ENCODE assay signal across 36 cellular contexts in genomic region chr3:62462790-62463186, GRCh38.
A peak's percentile ranks its signal among the peaks of the same experiment; 100 is the strongest.
DNase-seq lines count a peak whose midpoint lies in the region; ATAC-seq, FAIRE-seq and TF ChIP-seq lines count a peak whose summit lies in the region.
"Had no signal": no experiment of that assay in that cellular context is flagged by ENCODE, and none has a peak within 500 bp of the region (broad histone marks: within the 10 kb centered on the region; RNA-seq: fewer than 3 reads in every experiment).

No MANE protein-coding gene starts in this region.

- no peaks in the 10 kb centered on the region for H3F3A ChIP-seq in GM23338 (replicated peaks; ENCODE audit: low read depth)

- H3K4me3 Mint-ChIP-seq in GM23338 (no peak overlapping the region), HFFc6 (peak overlapping the region; percentile 27; the same call in 1 of the 2 replicates)
- H3K4me3 Mint-ChIP-seq in effector memory CD8-positive, alpha-beta T cell, result no peak overlapping the region
- H3K4me3 Mint-ChIP-seq: B cell; CD14-positive monocyte; CD4-positive, alpha-beta memory T cell; CD4-positive, alpha-beta T cell; CD4-positive, CD25-positive, alpha-beta regulatory T cell; CD8-positive, alpha-beta memory T cell; CD8-positive, alpha-beta T cell had no signal

- no peaks in the 10 kb centered on the region for H3K9me2 ChIP-seq in GM23338 (ENCODE audit: insufficient read depth)

- H3K4me1 ChIP-seq in right cardiac atrium (ENCODE audit: control insufficient read depth, insufficient read depth, low read length), result no peaks in the 10 kb centered on the region
- peaks cover 13% of the 10 kb centered on the region for H3K4me1 ChIP-seq in GM23338 (ENCODE audit: insufficient read depth)
- H3K4me1 ChIP-seq: A549; BE2C; BLaER1; BLaER1 treated with 17β-estradiol and CSF1 and Interleukin-3, amounts not matched to agents 10 nM and 100 nM; Caco-2 had no signal

- ATAC-seq in right cardiac atrium, result peak; percentile 51 to 76
- peak; percentile 31; the same call in 1 of the 3 replicates for ATAC-seq in GM23338
- ATAC-seq in effector memory CD8-positive, alpha-beta T cell (replicated peaks), result no peak
- ATAC-seq in activated naive CD4-positive, alpha-beta T cell treated with anti-CD3 and anti-CD28 coated beads, Interleukin-2, amount 50 U/mL, for 72 hours, result no peak
- ATAC-seq: A549; CD8-positive, alpha-beta T cell had no signal

- FAIRE-seq in urothelium cell line (lab: Jason Lieb, UNC), result peak; percentile 62
- FAIRE-seq: A204.1, A549, D721Med had no signal

- no peaks in the 10 kb centered on the region for H4K20me1 ChIP-seq in GM23338 (replicated peaks; ENCODE audit: insufficient read depth)
- H4K20me1 ChIP-seq: BLaER1; BLaER1 treated with 17β-estradiol and CSF1 and Interleukin-3, amounts not matched to agents 10 nM and 100 nM had no signal

- TF ChIP-seq CTCF in GM23338 (conservative IDR thresholded peaks at IDR 0.05; ENCODE audit: low read depth in 2 of 2), result no peak
- TF ChIP-seq CTCF in HFFc6 (IDR thresholded peaks at IDR 0.05), result no peak

- H3K27me3 ChIP-seq in right cardiac atrium (ENCODE audit: control insufficient read depth, insufficient read depth), result no peaks in the 10 kb centered on the region
- no peaks in the 10 kb centered on the region for H3K27me3 ChIP-seq in GM23338 (ENCODE audit: insufficient read depth)
- H3K27me3 ChIP-seq in MG63, result no peaks in the 10 kb centered on the region
- H3K27me3 ChIP-seq: BE2C; BLaER1; BLaER1 treated with 17β-estradiol and CSF1 and Interleukin-3, amounts not matched to agents 10 nM and 100 nM had no signal

- H3K4me3 ChIP-seq in right cardiac atrium (ENCODE audit: low read length) (no peak overlapping the region), GM23338 (no peak overlapping the region), MG63 (no peak overlapping the region)
- H3K4me3 ChIP-seq: A549; BLaER1; BLaER1 treated with 17β-estradiol and CSF1 and Interleukin-3, amounts not matched to agents 10 nM and 100 nM had no signal

- no peaks in the 10 kb centered on the region for H3K79me2 ChIP-seq in GM23338 (replicated peaks; ENCODE audit: insufficient read depth)

- H3K9me3 Mint-ChIP-seq in GM23338 (no peaks in the 10 kb centered on the region), HFFc6 (no peaks in the 10 kb centered on the region)
- peaks cover 0 to 6% of the 10 kb centered on the region in 2 donors for H3K9me3 Mint-ChIP-seq in effector memory CD8-positive, alpha-beta T cell
- no peaks in the 10 kb centered on the region for H3K9me3 Mint-ChIP-seq in activated naive CD4-positive, alpha-beta T cell treated with anti-CD3 and anti-CD28 coated beads, Interleukin-2, amount 50 U/mL, for 72 hours
- H3K9me3 Mint-ChIP-seq: CD4-positive, alpha-beta T cell; CD8-positive, alpha-beta T cell had no signal

- no peak for DNase-seq in right cardiac atrium
- DNase-seq in cardiac septum (ENCODE audit: low spot score), result no peak
- DNase-seq in GM23338 (ENCODE audit: low spot score), result no peak
- DNase-seq in HFFc6, result no peak
- no peak for DNase-seq in urothelium cell line (ENCODE audit: low spot score)
- DNase-seq in effector memory CD8-positive, alpha-beta T cell, result no peak
- DNase-seq in activated naive CD4-positive, alpha-beta T cell treated with anti-CD3 and anti-CD28 coated beads, Interleukin-2, amount 50 U/mL, for 72 hours (ENCODE audit: low spot score in 2 of 2), result no peak
- no peak for DNase-seq in MG63
- DNase-seq: 8988T; ACHN; AML-193; BE2C; C1 segment of cervical spinal cord; Caco-2; Calu3; CD4-positive, alpha-beta memory T cell; CD4-positive, alpha-beta T cell; CD4-positive, CD25-positive, alpha-beta regulatory T cell; CD8-positive, alpha-beta memory T cell; CD8-positive, alpha-beta T cell; COR-L47; DMS 273 treated with DMSO at 0.1 percent for 48 hours; DMS153; DMS53; DMS79; DMS79 treated with DMSO at 0.1 percent for 48 hours; DND-41 had no signal

- H3K36me3 Mint-ChIP-seq in GM23338 (ENCODE audit: low read depth) (no peaks in the 10 kb centered on the region), HFFc6 (ENCODE audit: low read depth) (no peaks in the 10 kb centered on the region)
- no peaks in the 10 kb centered on the region for H3K36me3 Mint-ChIP-seq in effector memory CD8-positive, alpha-beta T cell (ENCODE audit: insufficient read depth)
- H3K36me3 Mint-ChIP-seq in activated naive CD4-positive, alpha-beta T cell treated with anti-CD3 and anti-CD28 coated beads, Interleukin-2, amount 50 U/mL, for 72 hours, result no peaks in the 10 kb centered on the region
- H3K36me3 Mint-ChIP-seq: CD14-positive monocyte; CD4-positive, alpha-beta memory T cell; CD4-positive, CD25-positive, alpha-beta regulatory T cell; CD8-positive, alpha-beta memory T cell; CD8-positive, alpha-beta T cell had no signal

- H3K27ac ChIP-seq in right cardiac atrium (ENCODE audit: low read length) (no peak overlapping the region), GM23338 (ENCODE audit: low read depth) (no peak overlapping the region)
- H3K27ac ChIP-seq: 22Rv1; A549; BLaER1; BLaER1 treated with 17β-estradiol and CSF1 and Interleukin-3, amounts not matched to agents 10 nM and 100 nM; C4-2B had no signal

- H3K36me3 ChIP-seq in GM23338 (ENCODE audit: insufficient read depth) (no peaks in the 10 kb centered on the region), MG63 (no peaks in the 10 kb centered on the region)
- H3K36me3 ChIP-seq: BE2C; BLaER1; BLaER1 treated with 17β-estradiol and CSF1 and Interleukin-3, amounts not matched to agents 10 nM and 100 nM had no signal

- H2AFZ ChIP-seq in GM23338, result no peak overlapping the region

- H3K4me1 Mint-ChIP-seq in GM23338, result peaks cover 16% of the 10 kb centered on the region
- H3K4me1 Mint-ChIP-seq in HFFc6 (ENCODE audit: low read depth), result peaks cover 12% of the 10 kb centered on the region; the same call in 1 of the 2 replicates
- no peaks in the 10 kb centered on the region for H3K4me1 Mint-ChIP-seq in effector memory CD8-positive, alpha-beta T cell (ENCODE audit: low read depth in 2 of 2)
- H3K4me1 Mint-ChIP-seq: B cell; CD14-positive monocyte; CD4-positive, alpha-beta memory T cell; CD4-positive, CD25-positive, alpha-beta regulatory T cell; CD8-positive, alpha-beta memory T cell had no signal

- intact Hi-C loops in right cardiac atrium (cut with DNase I), result no loop called here
- intact Hi-C loops in cardiac septum (cut with DNase I), result no loop called here

- 59% methylated on average over 4 of the region's 4 CpGs for WGBS in right cardiac atrium

- peaks cover 2% of the 10 kb centered on the region for H3K27me3 Mint-ChIP-seq in GM23338 (ENCODE audit: insufficient read depth, low read depth, poor library complexity)
- peaks cover 7% of the 10 kb centered on the region for H3K27me3 Mint-ChIP-seq in HFFc6 (ENCODE audit: insufficient read depth)
- peaks cover 0 to 6% of the 10 kb centered on the region in 2 donors for H3K27me3 Mint-ChIP-seq in effector memory CD8-positive, alpha-beta T cell
- H3K27me3 Mint-ChIP-seq: CD4-positive, alpha-beta T cell; CD4-positive, CD25-positive, alpha-beta regulatory T cell had no signal

- no peak overlapping the region for H3K4me2 ChIP-seq in GM23338
- H3K4me2 ChIP-seq: A549; BLaER1; BLaER1 treated with 17β-estradiol and CSF1 and Interleukin-3, amounts not matched to agents 10 nM and 100 nM had no signal

- H3K9me3 ChIP-seq in right cardiac atrium (ENCODE audit: control insufficient read depth, low read length), result no peaks in the 10 kb centered on the region
- no peaks in the 10 kb centered on the region for H3K9me3 ChIP-seq in MG63
- H3K9me3 ChIP-seq: A549; BE2C; BLaER1; BLaER1 treated with 17β-estradiol and CSF1 and Interleukin-3, amounts not matched to agents 10 nM and 100 nM; Caco-2 had no signal

- H3K27ac Mint-ChIP-seq in GM23338 (no peak overlapping the region), HFFc6 (no peak overlapping the region)
- H3K27ac Mint-ChIP-seq in effector memory CD8-positive, alpha-beta T cell, result no peak overlapping the region
- H3K27ac Mint-ChIP-seq in activated naive CD4-positive, alpha-beta T cell treated with anti-CD3 and anti-CD28 coated beads, Interleukin-2, amount 50 U/mL, for 72 hours, result no peak overlapping the region
- H3K27ac Mint-ChIP-seq: B cell; CD4-positive, alpha-beta memory T cell; CD4-positive, alpha-beta T cell; CD4-positive, CD25-positive, alpha-beta regulatory T cell; CD8-positive, alpha-beta memory T cell; CD8-positive, alpha-beta T cell had no signal

TF ChIP-seq in GM23338, 12 proteins besides CTCF, POLR2A, EP300 and RAD21 (continues in another document):
- TF ChIP-seq JUNB (IDR thresholded peaks at IDR 0.05; ENCODE audit: unreplicated experiment), result no peak
- TF ChIP-seq POLR2AphosphoS5 (IDR thresholded peaks at IDR 0.05; ENCODE audit: low read depth), result no peak
- TF ChIP-seq, protein P1, sequence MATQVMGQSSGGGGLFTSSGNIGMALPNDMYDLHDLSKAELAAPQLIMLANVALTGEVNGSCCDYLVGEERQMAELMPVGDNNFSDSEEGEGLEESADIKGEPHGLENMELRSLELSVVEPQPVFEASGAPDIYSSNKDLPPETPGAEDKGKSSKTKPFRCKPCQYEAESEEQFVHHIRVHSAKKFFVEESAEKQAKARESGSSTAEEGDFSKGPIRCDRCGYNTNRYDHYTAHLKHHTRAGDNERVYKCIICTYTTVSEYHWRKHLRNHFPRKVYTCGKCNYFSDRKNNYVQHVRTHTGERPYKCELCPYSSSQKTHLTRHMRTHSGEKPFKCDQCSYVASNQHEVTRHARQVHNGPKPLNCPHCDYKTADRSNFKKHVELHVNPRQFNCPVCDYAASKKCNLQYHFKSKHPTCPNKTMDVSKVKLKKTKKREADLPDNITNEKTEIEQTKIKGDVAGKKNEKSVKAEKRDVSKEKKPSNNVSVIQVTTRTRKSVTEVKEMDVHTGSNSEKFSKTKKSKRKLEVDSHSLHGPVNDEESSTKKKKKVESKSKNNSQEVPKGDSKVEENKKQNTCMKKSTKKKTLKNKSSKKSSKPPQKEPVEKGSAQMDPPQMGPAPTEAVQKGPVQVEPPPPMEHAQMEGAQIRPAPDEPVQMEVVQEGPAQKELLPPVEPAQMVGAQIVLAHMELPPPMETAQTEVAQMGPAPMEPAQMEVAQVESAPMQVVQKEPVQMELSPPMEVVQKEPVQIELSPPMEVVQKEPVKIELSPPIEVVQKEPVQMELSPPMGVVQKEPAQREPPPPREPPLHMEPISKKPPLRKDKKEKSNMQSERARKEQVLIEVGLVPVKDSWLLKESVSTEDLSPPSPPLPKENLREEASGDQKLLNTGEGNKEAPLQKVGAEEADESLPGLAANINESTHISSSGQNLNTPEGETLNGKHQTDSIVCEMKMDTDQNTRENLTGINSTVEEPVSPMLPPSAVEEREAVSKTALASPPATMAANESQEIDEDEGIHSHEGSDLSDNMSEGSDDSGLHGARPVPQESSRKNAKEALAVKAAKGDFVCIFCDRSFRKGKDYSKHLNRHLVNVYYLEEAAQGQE (IDR thresholded peaks at IDR 0.05; ENCODE audit: unreplicated experiment), result no peak
- TF ChIP-seq EZH2phosphoT487 (IDR thresholded peaks at IDR 0.05; ENCODE audit: unreplicated experiment), result no peak
- TF ChIP-seq NANOG (IDR thresholded peaks at IDR 0.05; ENCODE audit: borderline replicate concordance), result no peak
- TF ChIP-seq STAT1 (IDR thresholded peaks at IDR 0.05; ENCODE audit: unreplicated experiment), result no peak

Comparison
In these comparisons a context has a peak if more than half of its experiments do, and no peak if none do; other contexts are left out.
1. ATAC-seq: peak in right cardiac atrium (2 of 2) and GM23338 (single experiment); none in effector memory CD8-positive, alpha-beta T cell (single experiment) and activated naive CD4-positive, alpha-beta T cell treated with anti-CD3 and anti-CD28 coated beads, Interleukin-2, amount 50 U/mL, for 72 hours (0 of 2).